Comparison of ENCODE assay signal across 18 cellular contexts in the genomic region with DNA sequence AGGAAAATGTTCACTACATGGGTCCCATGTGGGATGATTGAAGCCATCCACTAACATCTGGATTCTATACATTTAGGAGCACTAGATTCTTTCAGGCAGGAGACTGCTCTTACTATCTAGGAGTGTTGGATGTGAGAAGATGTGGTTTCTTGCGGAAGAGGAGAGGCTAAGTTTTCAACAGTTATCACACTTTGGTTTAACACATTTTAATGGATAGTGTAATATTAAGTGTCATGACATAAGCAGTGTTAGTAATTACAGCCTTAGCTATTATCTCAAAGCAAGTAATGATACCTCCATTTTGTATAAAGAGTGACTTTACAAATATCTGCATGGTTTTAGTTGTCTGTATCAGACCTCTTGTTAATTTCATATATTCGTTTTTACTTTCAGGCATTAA.
DNase-seq lines count a peak whose midpoint lies in the region; ATAC-seq, FAIRE-seq and TF ChIP-seq lines count a peak whose summit lies in the region.
"Had no signal": no experiment of that assay in that cellular context is flagged by ENCODE, and none has a peak within 500 bp of the region (broad histone marks: within the 10 kb centered on the region; RNA-seq: fewer than 3 reads in every experiment).

No MANE protein-coding gene starts in this region.

- H3K9me2 ChIP-seq in hepatocyte (replicated peaks; ENCODE audit: insufficient read depth) = no peaks in the 10 kb centered on the region

- no peak for ATAC-seq in stimulated activated memory B cell treated with anti-CD40 and anti-IgM and Interleukin-4, amounts not matched to agents 10 μg/mL and 1 μg/mL and 100 μg/mL, for 72 hours
- ATAC-seq: GM12878 had no signal

- H3K4me1 ChIP-seq in hepatocyte (ENCODE audit: insufficient read depth) = no peaks in the 10 kb centered on the region
- H3K4me1 ChIP-seq: BLaER1 treated with 17β-estradiol and CSF1 and Interleukin-3, amounts not matched to agents 10 nM and 100 nM; Caco-2 had no signal

- peak; percentile 66 for FAIRE-seq in D721Med (lab: Jason Lieb, UNC)
- FAIRE-seq: GM12878, H1 had no signal

- WGBS in hepatocyte (ENCODE audit: low lambda C conversion rate, missing lambda C conversion rate) = 79% methylated on average over 2 of the region's 2 CpGs

- H3K4me3 Mint-ChIP-seq in immature natural killer cell (peak overlapping the region; percentile 7 to 51 (median 39)), nephron (no peak overlapping the region)
- H3K4me3 Mint-ChIP-seq in stimulated activated memory B cell treated with anti-CD40 and anti-IgM and Interleukin-4, amounts not matched to agents 10 μg/mL and 1 μg/mL and 100 μg/mL, for 72 hours = no peak overlapping the region
- H3K4me3 Mint-ChIP-seq: B cell; CD4-positive, CD25-positive, alpha-beta regulatory T cell; H9 had no signal

- H3K4me1 Mint-ChIP-seq in immature natural killer cell = peaks cover 25 to 29% of the 10 kb centered on the region in 2 donors
- peaks cover 9% of the 10 kb centered on the region for H3K4me1 Mint-ChIP-seq in nephron
- H3K4me1 Mint-ChIP-seq in stimulated activated memory B cell treated with anti-CD40 and anti-IgM and Interleukin-4, amounts not matched to agents 10 μg/mL and 1 μg/mL and 100 μg/mL, for 72 hours = no peaks in the 10 kb centered on the region
- H3K4me1 Mint-ChIP-seq: B cell; CD4-positive, CD25-positive, alpha-beta regulatory T cell; H9 had no signal

- no peaks in the 10 kb centered on the region for H3K27me3 ChIP-seq in hepatocyte
- H3K27me3 ChIP-seq: BLaER1 treated with 17β-estradiol and CSF1 and Interleukin-3, amounts not matched to agents 10 nM and 100 nM had no signal

- H3K9me3 ChIP-seq in hepatocyte (ENCODE audit: low read depth) = no peaks in the 10 kb centered on the region
- H3K9me3 ChIP-seq: BLaER1 treated with 17β-estradiol and CSF1 and Interleukin-3, amounts not matched to agents 10 nM and 100 nM; Caco-2 had no signal

- no peak overlapping the region for H2AFZ ChIP-seq in hepatocyte

- H3K27me3 Mint-ChIP-seq in immature natural killer cell (ENCODE audit: low read depth in 3 of 3) = no peaks in the 10 kb centered on the region
- no peaks in the 10 kb centered on the region for H3K27me3 Mint-ChIP-seq in nephron (ENCODE audit: low read depth)
- no peaks in the 10 kb centered on the region for H3K27me3 Mint-ChIP-seq in stimulated activated memory B cell treated with anti-CD40 and anti-IgM and Interleukin-4, amounts not matched to agents 10 μg/mL and 1 μg/mL and 100 μg/mL, for 72 hours
- H3K27me3 Mint-ChIP-seq: B cell; CD4-positive, CD25-positive, alpha-beta regulatory T cell had no signal

- no peaks in the 10 kb centered on the region for H3K79me2 ChIP-seq in hepatocyte

- no peak overlapping the region for H3K4me3 ChIP-seq in hepatocyte
- H3K4me3 ChIP-seq: BLaER1 treated with 17β-estradiol and CSF1 and Interleukin-3, amounts not matched to agents 10 nM and 100 nM; GM12878 had no signal

- no peak for TF ChIP-seq CTCF in D721Med (IDR thresholded peaks at IDR 0.05; ENCODE audit: insufficient read depth, missing control alignments)
- TF ChIP-seq CTCF in nephron (IDR thresholded peaks at IDR 0.05; ENCODE audit: unreplicated experiment in 3 of 3) = no peak
- TF ChIP-seq CTCF in hepatocyte (IDR thresholded peaks at IDR 0.05; ENCODE audit: poor library complexity) = no peak

- H3K27ac Mint-ChIP-seq in immature natural killer cell (peak overlapping the region; percentile 35 to 78 (median 52)), nephron (peak overlapping the region; percentile 4 to 66 (median 62))
- H3K27ac Mint-ChIP-seq in stimulated activated memory B cell treated with anti-CD40 and anti-IgM and Interleukin-4, amounts not matched to agents 10 μg/mL and 1 μg/mL and 100 μg/mL, for 72 hours = no peak overlapping the region
- H3K27ac Mint-ChIP-seq: B cell; CD4-positive, CD25-positive, alpha-beta regulatory T cell; H9 had no signal

- no peaks in the 10 kb centered on the region for H3K36me3 ChIP-seq in hepatocyte (replicated peaks; ENCODE audit: insufficient read depth, low read depth)
- H3K36me3 ChIP-seq: BLaER1 treated with 17β-estradiol and CSF1 and Interleukin-3, amounts not matched to agents 10 nM and 100 nM had no signal

- H4K20me1 ChIP-seq in hepatocyte (ENCODE audit: insufficient read depth, poor library complexity, severe bottlenecking) = no peaks in the 10 kb centered on the region
- H4K20me1 ChIP-seq: BLaER1 treated with 17β-estradiol and CSF1 and Interleukin-3, amounts not matched to agents 10 nM and 100 nM had no signal

- H3K36me3 Mint-ChIP-seq in immature natural killer cell (peaks cover 0 to 4% (median 0%) of the 10 kb centered on the region in 3 donors), nephron (ENCODE audit: low read depth) (no peaks in the 10 kb centered on the region)
- H3K36me3 Mint-ChIP-seq in stimulated activated memory B cell treated with anti-CD40 and anti-IgM and Interleukin-4, amounts not matched to agents 10 μg/mL and 1 μg/mL and 100 μg/mL, for 72 hours = no peaks in the 10 kb centered on the region
- H3K36me3 Mint-ChIP-seq: CD4-positive, CD25-positive, alpha-beta regulatory T cell had no signal

- H3K9me3 Mint-ChIP-seq in immature natural killer cell = no peaks in the 10 kb centered on the region
- no peaks in the 10 kb centered on the region for H3K9me3 Mint-ChIP-seq in nephron
- no peaks in the 10 kb centered on the region for H3K9me3 Mint-ChIP-seq in stimulated activated memory B cell treated with anti-CD40 and anti-IgM and Interleukin-4, amounts not matched to agents 10 μg/mL and 1 μg/mL and 100 μg/mL, for 72 hours
- H3K9me3 Mint-ChIP-seq: CD4-positive, CD25-positive, alpha-beta regulatory T cell; H9 had no signal

- H3K4me2 ChIP-seq in hepatocyte = no peak overlapping the region
- H3K4me2 ChIP-seq: BLaER1 treated with 17β-estradiol and CSF1 and Interleukin-3, amounts not matched to agents 10 nM and 100 nM had no signal

- no peak overlapping the region for H3K27ac ChIP-seq in hepatocyte
- H3K27ac ChIP-seq: 22Rv1; BLaER1 treated with 17β-estradiol and CSF1 and Interleukin-3, amounts not matched to agents 10 nM and 100 nM had no signal

- peak; percentile 26 for DNase-seq in DMS 273 (lab: John Stamatoyannopoulos, UW; ENCODE audit: unreplicated experiment)
- no peak for DNase-seq in DMS 273 treated with DMSO at 0.1 percent for 48 hours (lab: John Stamatoyannopoulos, UW)
- DNase-seq in D721Med (ENCODE audit: insufficient read length, low spot score) = no peak
- peak; percentile 43 to 56 (median 45) for DNase-seq in immature natural killer cell
- DNase-seq in 8988T = no peak
- DNase-seq in hepatocyte (ENCODE audit: low spot score) = no peak
- DNase-seq: Caco-2; CD4-positive, CD25-positive, alpha-beta regulatory T cell; DND-41; EL; H9 had no signal

Comparison
In these comparisons a context has a peak if more than half of its experiments do, and no peak if none do; other contexts are left out.
1. DNase-seq: peak in DMS 273 (single experiment) and immature natural killer cell (3 of 3); none in DMS 273 treated with DMSO at 0.1 percent for 48 hours (single experiment), D721Med (single experiment), 8988T (single experiment) and hepatocyte (single experiment).
2. H3K4me3 Mint-ChIP-seq: peak in immature natural killer cell (5 of 5); none in nephron (0 of 3) and stimulated activated memory B cell treated with anti-CD40 and anti-IgM and Interleukin-4, amounts not matched to agents 10 μg/mL and 1 μg/mL and 100 μg/mL, for 72 hours (single experiment).